ENCODE assay signal across 19 cellular contexts in the genomic region with DNA sequence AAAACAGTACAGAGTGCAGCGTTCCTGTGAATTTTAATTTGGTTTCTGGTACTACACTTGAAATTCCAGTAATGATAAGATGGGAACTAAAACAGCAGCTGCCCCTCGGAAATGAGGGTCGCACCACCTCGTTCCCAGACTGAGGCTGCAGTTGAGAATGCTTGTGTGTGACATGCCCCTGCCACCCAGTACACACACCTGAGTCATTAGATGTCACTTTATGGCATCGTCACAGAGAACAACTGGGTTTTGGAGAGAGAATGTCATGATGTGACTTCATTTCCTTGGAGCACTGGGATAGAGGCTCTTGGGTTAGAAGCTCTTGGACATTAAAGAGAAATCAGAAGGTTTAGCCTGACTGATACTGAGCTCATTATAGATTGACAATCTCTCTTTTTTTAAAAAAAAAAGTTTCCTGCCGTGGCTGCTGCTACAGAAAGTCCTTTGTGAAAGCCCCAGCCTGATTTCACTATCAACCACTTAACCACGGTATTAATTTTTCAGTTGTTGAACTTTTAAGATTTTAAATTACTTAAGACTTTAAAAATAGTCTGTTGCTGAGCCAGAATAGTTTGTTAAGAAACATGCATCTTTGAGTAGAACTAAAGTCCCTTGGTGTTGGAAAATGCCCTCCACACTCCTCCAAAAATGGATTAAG. TPM values are rescaled to one million over a fixed set of nuclear protein-coding genes. Genes with fewer than 3 reads are reported as not detected.
DNase-seq lines count a peak whose midpoint lies in the region; ATAC-seq and TF ChIP-seq lines count a peak whose summit lies in the region.
"Had no signal": no experiment of that assay in that cellular context is flagged by ENCODE, and none has a peak within 500 bp of the region (broad histone marks: within the 10 kb centered on the region; RNA-seq: fewer than 3 reads in every experiment).

No MANE protein-coding gene starts in this region.

- no peaks in the 10 kb centered on the region for H3F3A ChIP-seq in Loucy (ENCODE audit: low read depth)

- H3K9me2 ChIP-seq in Loucy (replicated peaks; ENCODE audit: low read depth, low read length) = no peaks in the 10 kb centered on the region

- no peak for DNase-seq in activated naive CD4-positive, alpha-beta T cell treated with anti-CD3 and anti-CD28 coated beads, Interleukin-2, amount 50 U/mL, for 72 hours (ENCODE audit: low spot score in 2 of 2)
- no peak for DNase-seq in activated naive CD4-positive, alpha-beta T cell treated with Interleukin-2 at 50 U/mL for 16 hours
- no peak for DNase-seq in stimulated activated naive B cell treated with anti-CD40 and anti-IgM and Interleukin-4, amounts not matched to agents 10 μg/mL and 1 μg/mL and 100 μg/mL, for 72 hours
- DNase-seq in type B pancreatic cell (ENCODE audit: extremely low spot score, unreplicated experiment) = no peak
- no peak for DNase-seq in ascending aorta (ENCODE audit: low spot score in 2 of 2)
- no peak for DNase-seq in sigmoid colon
- DNase-seq: COR-L47, DMS153, H7, NCI-H1105, NCI-H187, NCI-H69, Peyer's patch, SHP77 treated with DMSO at 0.1 percent for 48 hours had no signal

- H3K27me3 ChIP-seq in Loucy (ENCODE audit: insufficient read depth, low read length, poor library complexity, severe bottlenecking) = no peaks in the 10 kb centered on the region
- no peaks in the 10 kb centered on the region for H3K27me3 ChIP-seq in ascending aorta
- no peaks in the 10 kb centered on the region for H3K27me3 ChIP-seq in sigmoid colon
- H3K27me3 ChIP-seq: Peyer's patch had no signal

- H3K27ac ChIP-seq in ascending aorta (no peak overlapping the region), sigmoid colon (no peak overlapping the region)
- H3K27ac ChIP-seq: A549, HL-60, Peyer's patch had no signal

- peaks cover 9 to 28% of the 10 kb centered on the region in 2 donors for H3K36me3 Mint-ChIP-seq in activated naive CD4-positive, alpha-beta T cell treated with anti-CD3 and anti-CD28 coated beads, Interleukin-2, amount 50 U/mL, for 72 hours
- H3K36me3 Mint-ChIP-seq in stimulated activated naive B cell treated with anti-CD40 and anti-IgM and Interleukin-4, amounts not matched to agents 10 μg/mL and 1 μg/mL and 100 μg/mL, for 72 hours = peaks cover 55 to 72% of the 10 kb centered on the region in 2 donors
- H3K36me3 Mint-ChIP-seq in type B pancreatic cell = peaks cover 37% of the 10 kb centered on the region

- H3K79me2 ChIP-seq in Loucy (ENCODE audit: insufficient read depth, low read length) = peaks cover 17% of the 10 kb centered on the region

- no peak overlapping the region for H3K27ac Mint-ChIP-seq in activated naive CD4-positive, alpha-beta T cell treated with anti-CD3 and anti-CD28 coated beads, Interleukin-2, amount 50 U/mL, for 72 hours
- H3K27ac Mint-ChIP-seq in stimulated activated naive B cell treated with anti-CD40 and anti-IgM and Interleukin-4, amounts not matched to agents 10 μg/mL and 1 μg/mL and 100 μg/mL, for 72 hours = peak overlapping the region; percentile 28
- no peak overlapping the region for H3K27ac Mint-ChIP-seq in type B pancreatic cell

- peak; percentile 26 to 38 for ATAC-seq in activated naive CD4-positive, alpha-beta T cell treated with anti-CD3 and anti-CD28 coated beads, Interleukin-2, amount 50 U/mL, for 72 hours
- peak; percentile 58 for ATAC-seq in GM21786 (IDR thresholded peaks at IDR 0.05; ENCODE audit: unreplicated experiment)
- ATAC-seq in stimulated activated naive B cell treated with anti-CD40 and anti-IgM and Interleukin-4, amounts not matched to agents 10 μg/mL and 1 μg/mL and 100 μg/mL, for 72 hours (replicated peaks) = peak; percentile 77 to 88
- ATAC-seq: A549 had no signal

- H3K9ac ChIP-seq in Loucy (ENCODE audit: low read depth, low read length, poor library complexity, severe bottlenecking) = peak overlapping the region; percentile 1

- no peaks in the 10 kb centered on the region for H4K20me1 ChIP-seq in Loucy (ENCODE audit: insufficient read depth, low read length, poor library complexity, severe bottlenecking)

- no peak overlapping the region for H3K4me3 Mint-ChIP-seq in stimulated activated naive B cell treated with anti-CD40 and anti-IgM and Interleukin-4, amounts not matched to agents 10 μg/mL and 1 μg/mL and 100 μg/mL, for 72 hours
- no peak overlapping the region for H3K4me3 Mint-ChIP-seq in type B pancreatic cell
- H3K4me3 Mint-ChIP-seq: CD14-positive monocyte had no signal

- TF ChIP-seq EP300 in sigmoid colon (IDR thresholded peaks at IDR 0.05) = no peak

- peaks cover 31 to 48% of the 10 kb centered on the region in 2 donors for H3K4me1 Mint-ChIP-seq in stimulated activated naive B cell treated with anti-CD40 and anti-IgM and Interleukin-4, amounts not matched to agents 10 μg/mL and 1 μg/mL and 100 μg/mL, for 72 hours
- H3K4me1 Mint-ChIP-seq in type B pancreatic cell (ENCODE audit: unreplicated experiment) = peaks cover 44% of the 10 kb centered on the region

- no peaks in the 10 kb centered on the region for H3K9me3 ChIP-seq in Loucy (ENCODE audit: insufficient read depth, low read depth, low read length)
- no peaks in the 10 kb centered on the region for H3K9me3 ChIP-seq in ascending aorta
- no peaks in the 10 kb centered on the region for H3K9me3 ChIP-seq in sigmoid colon
- H3K9me3 ChIP-seq: A549, Peyer's patch had no signal

- H3K27me3 Mint-ChIP-seq in stimulated activated naive B cell treated with anti-CD40 and anti-IgM and Interleukin-4, amounts not matched to agents 10 μg/mL and 1 μg/mL and 100 μg/mL, for 72 hours = no peaks in the 10 kb centered on the region
- H3K27me3 Mint-ChIP-seq in type B pancreatic cell = no peaks in the 10 kb centered on the region

- 83 to 87% methylated on average over 7 of the region's 7 CpGs for WGBS in sigmoid colon, 2 donors

- no peaks in the 10 kb centered on the region for H3K9me3 Mint-ChIP-seq in activated naive CD4-positive, alpha-beta T cell treated with anti-CD3 and anti-CD28 coated beads, Interleukin-2, amount 50 U/mL, for 72 hours
- no peaks in the 10 kb centered on the region for H3K9me3 Mint-ChIP-seq in stimulated activated naive B cell treated with anti-CD40 and anti-IgM and Interleukin-4, amounts not matched to agents 10 μg/mL and 1 μg/mL and 100 μg/mL, for 72 hours
- H3K9me3 Mint-ChIP-seq in type B pancreatic cell = no peaks in the 10 kb centered on the region

- peak overlapping the region; percentile 47 for H3K4me2 ChIP-seq in Loucy (ENCODE audit: low read depth, low read length, poor library complexity, severe bottlenecking)
- H3K4me2 ChIP-seq: A549 had no signal

- H3K36me3 ChIP-seq in Loucy (ENCODE audit: insufficient read depth, low read length) (peaks cover 2% of the 10 kb centered on the region; the same call in 1 of the 2 replicates), ascending aorta (peaks cover 0 to 3% of the 10 kb centered on the region in 2 donors), sigmoid colon (no peaks in the 10 kb centered on the region)

- peak overlapping the region; percentile 10 for H3K4me3 ChIP-seq in Loucy (ENCODE audit: low read length, poor library complexity, severe bottlenecking)
- no peak overlapping the region for H3K4me3 ChIP-seq in ascending aorta
- H3K4me3 ChIP-seq in sigmoid colon = no peak overlapping the region
- H3K4me3 ChIP-seq: A549, Peyer's patch had no signal

- no peak overlapping the region for H2AFZ ChIP-seq in Loucy (ENCODE audit: low read length)

- intact Hi-C loops in ascending aorta (cut with DNase I) = no loop called here
- intact Hi-C loops in sigmoid colon (cut with DNase I) = no loop called here

- no peak for TF ChIP-seq CTCF in Loucy (conservative IDR thresholded peaks at IDR 0.05; ENCODE audit: low read length)
- no peak for TF ChIP-seq CTCF in type B pancreatic cell (conservative IDR thresholded peaks at IDR 0.05)
- no peak for TF ChIP-seq CTCF in ascending aorta (IDR thresholded peaks at IDR 0.05)
- TF ChIP-seq CTCF in sigmoid colon (IDR thresholded peaks at IDR 0.05) = no peak

- peaks cover 75% of the 10 kb centered on the region for H3K4me1 ChIP-seq in Loucy (ENCODE audit: insufficient read depth, low read length, poor library complexity, severe bottlenecking)
- H3K4me1 ChIP-seq in ascending aorta = no peaks in the 10 kb centered on the region
- no peaks in the 10 kb centered on the region for H3K4me1 ChIP-seq in sigmoid colon
- H3K4me1 ChIP-seq: Peyer's patch had no signal

- no peak for TF ChIP-seq POLR2A in sigmoid colon (IDR thresholded peaks at IDR 0.05)

RNA-seq across cellular contexts. Expression of a gene that starts 24.5 kb away (rescaled TPM):
- total RNA-seq in activated naive CD4-positive, alpha-beta T cell treated with anti-CD3 and anti-CD28 coated beads, Interleukin-2, amount 50 U/mL, for 72 hours = 10 to 100 TPM; 11.0 to 40.2 TPM
- total RNA-seq in type B pancreatic cell (ENCODE audit: low replicate concordance) = 28.7 and 29.2 TPM in 2 replicates
- total RNA-seq in ascending aorta = 3.5 TPM
- total RNA-seq in sigmoid colon = 10 to 100 TPM in 2 of 4 donors, 1 to 10 TPM in 2; 8.3 to 30.0 (median 19.6) TPM
- 10 to 100 TPM; 12.6 to 19.4 (median 16.0) TPM for polyA plus RNA-seq in sigmoid colon

Comparison
In these comparisons a context has a peak if more than half of its experiments do, and no peak if none do; other contexts are left out.
1. ATAC-seq: peak in every context shown above with its lines; median percentile 82 in stimulated activated naive B cell treated with anti-CD40 and anti-IgM and Interleukin-4, amounts not matched to agents 10 μg/mL and 1 μg/mL and 100 μg/mL, for 72 hours; 58 in GM21786; 32 in activated naive CD4-positive, alpha-beta T cell treated with anti-CD3 and anti-CD28 coated beads, Interleukin-2, amount 50 U/mL, for 72 hours.